ENCODE assay signal across 24 cellular contexts in genomic region chr1:165281207-165281901, GRCh38.
DNase-seq lines count a peak whose midpoint lies in the region; ATAC-seq and TF ChIP-seq lines count a peak whose summit lies in the region.
"Had no signal": no experiment of that assay in that cellular context is flagged by ENCODE, and none has a peak within 500 bp of the region (broad histone marks: within the 10 kb centered on the region; RNA-seq: fewer than 3 reads in every experiment).

No MANE protein-coding gene starts in this region.

- no peaks in the 10 kb centered on the region for H3K36me3 ChIP-seq in MG63
- H3K36me3 ChIP-seq: SJCRH30 had no signal

- H3K4me1 Mint-ChIP-seq in brain = peaks cover 42% of the 10 kb centered on the region
- H3K4me1 Mint-ChIP-seq in nephron progenitor cell = peaks cover 28% of the 10 kb centered on the region
- H3K4me1 Mint-ChIP-seq in activated T-cell treated with anti-CD3 and anti-CD28 coated beads, Interleukin-2, amount 50 U/mL, for 4 hours (ENCODE audit: low read depth) = no peaks in the 10 kb centered on the region
- H3K4me1 Mint-ChIP-seq: B cell; CD14-positive monocyte; CD8-positive, alpha-beta memory T cell had no signal

- H3K27ac Mint-ChIP-seq in brain (peak overlapping the region in 3 of 5 experiments; percentile 39 to 80 (median 55)), nephron progenitor cell (peak overlapping the region; percentile 8)
- H3K27ac Mint-ChIP-seq: B cell; CD14-positive monocyte; CD8-positive, alpha-beta memory T cell had no signal

- TF ChIP-seq CTCF in brain (conservative IDR thresholded peaks at IDR 0.05) = no peak
- TF ChIP-seq CTCF in nephron progenitor cell (IDR thresholded peaks at IDR 0.05) = no peak

- H3K9me3 ChIP-seq in MG63 = no peaks in the 10 kb centered on the region
- H3K9me3 ChIP-seq: SJCRH30 had no signal

- H3K36me3 Mint-ChIP-seq in brain = no peaks in the 10 kb centered on the region
- no peaks in the 10 kb centered on the region for H3K36me3 Mint-ChIP-seq in nephron progenitor cell (ENCODE audit: low read depth)
- H3K36me3 Mint-ChIP-seq in activated T-cell treated with anti-CD3 and anti-CD28 coated beads, Interleukin-2, amount 50 U/mL, for 4 hours (ENCODE audit: insufficient read depth) = no peaks in the 10 kb centered on the region
- H3K36me3 Mint-ChIP-seq: CD14-positive monocyte; CD8-positive, alpha-beta memory T cell had no signal

- H3K4me3 Mint-ChIP-seq in brain (no peak overlapping the region), nephron progenitor cell (no peak overlapping the region)
- no peak overlapping the region for H3K4me3 Mint-ChIP-seq in activated T-cell treated with anti-CD3 and anti-CD28 coated beads, Interleukin-2, amount 50 U/mL, for 4 hours
- H3K4me3 Mint-ChIP-seq: B cell; CD14-positive monocyte; CD8-positive, alpha-beta memory T cell had no signal

- DNase-seq in NCI-H748 (lab: John Stamatoyannopoulos, UW; ENCODE audit: unreplicated experiment) = peak; percentile 48
- no peak for DNase-seq in NCI-H748 treated with DMSO at 0.1 percent for 48 hours (lab: John Stamatoyannopoulos, UW)
- DNase-seq in HuH-7.5 (ENCODE audit: low spot score) = peak; percentile 26
- DNase-seq in nephron progenitor cell = no peak
- no peak for DNase-seq in MG63
- no peak for DNase-seq in activated T-cell treated with anti-CD3 and anti-CD28 coated beads, Interleukin-2, amount 50 U/mL, for 4 hours
- DNase-seq: Calu3; CD8-positive, alpha-beta memory T cell; DMS153; GM23248; HCEC 1CT; KBM-7; MM.1S; NCI-H2029; NCI-H446 treated with DMSO at 0.1 percent for 48 hours; NCI-H526 treated with DMSO at 0.1 percent for 48 hours; PC-9; SJCRH30 had no signal

- H3K27me3 Mint-ChIP-seq in brain (peaks cover 13% of the 10 kb centered on the region), nephron progenitor cell (ENCODE audit: low read depth, poor library complexity) (peaks cover 42% of the 10 kb centered on the region)
- peaks cover 20% of the 10 kb centered on the region for H3K27me3 Mint-ChIP-seq in activated T-cell treated with anti-CD3 and anti-CD28 coated beads, Interleukin-2, amount 50 U/mL, for 4 hours (ENCODE audit: low read depth)

- H3K9me3 Mint-ChIP-seq in brain (no peaks in the 10 kb centered on the region), nephron progenitor cell (no peaks in the 10 kb centered on the region)
- no peaks in the 10 kb centered on the region for H3K9me3 Mint-ChIP-seq in activated T-cell treated with anti-CD3 and anti-CD28 coated beads, Interleukin-2, amount 50 U/mL, for 4 hours
- H3K9me3 Mint-ChIP-seq: CD14-positive monocyte had no signal

- no peak for ATAC-seq in HG03139 (IDR thresholded peaks at IDR 0.05; ENCODE audit: unreplicated experiment)
- ATAC-seq in activated T-cell treated with anti-CD3 and anti-CD28 coated beads, Interleukin-2, amount 50 U/mL, for 4 hours = no peak
- ATAC-seq: Right ventricle myocardium inferior, SK-N-SH treated with all-trans-retinoic acid at 6 μM for 48 hours had no signal

- no peak overlapping the region for H3K4me3 ChIP-seq in MG63
- H3K4me3 ChIP-seq: GM23248, PC-9, SJCRH30 had no signal

- no peaks in the 10 kb centered on the region for H3K27me3 ChIP-seq in MG63

Comparison
In these comparisons a context has a peak if more than half of its experiments do, and no peak if none do; other contexts are left out.
1. DNase-seq: peak in NCI-H748 (single experiment) and HuH-7.5 (single experiment); none in NCI-H748 treated with DMSO at 0.1 percent for 48 hours (single experiment), nephron progenitor cell (single experiment), MG63 (single experiment) and activated T-cell treated with anti-CD3 and anti-CD28 coated beads, Interleukin-2, amount 50 U/mL, for 4 hours (single experiment).